Comparison of ENCODE assay signal across 2 cellular contexts in genomic region chr17:36730095-36730808, GRCh38.
TF ChIP-seq lines count a peak whose summit lies in the region.

No MANE protein-coding gene starts in this region.

TF ChIP-seq in HEK293, 187 proteins besides CTCF, POLR2A, EP300 and RAD21 (continued from another document):
- no peak for TF ChIP-seq ZNF692 (tag by site-specific recombination; IDR thresholded peaks at IDR 0.05)
- no peak for TF ChIP-seq ZNF202 (tag by site-specific recombination; IDR thresholded peaks at IDR 0.05; ENCODE audit: borderline replicate concordance)
- TF ChIP-seq, protein P1, sequence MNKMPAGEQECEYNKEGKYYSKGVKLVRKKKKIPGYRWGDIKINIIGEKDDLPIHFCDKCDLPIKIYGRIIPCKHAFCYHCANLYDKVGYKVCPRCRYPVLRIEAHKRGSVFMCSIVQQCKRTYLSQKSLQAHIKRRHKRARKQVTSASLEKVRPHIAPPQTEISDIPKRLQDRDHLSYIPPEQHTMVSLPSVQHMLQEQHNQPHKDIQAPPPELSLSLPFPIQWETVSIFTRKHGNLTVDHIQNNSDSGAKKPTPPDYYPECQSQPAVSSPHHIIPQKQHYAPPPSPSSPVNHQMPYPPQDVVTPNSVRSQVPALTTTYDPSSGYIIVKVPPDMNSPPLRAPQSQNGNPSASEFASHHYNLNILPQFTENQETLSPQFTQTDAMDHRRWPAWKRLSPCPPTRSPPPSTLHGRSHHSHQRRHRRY (tag by site-specific recombination; IDR thresholded peaks at IDR 0.05): no peak
- TF ChIP-seq EGR2 (tag by site-specific recombination; IDR thresholded peaks at IDR 0.05; ENCODE audit: low read depth): peak; percentile 66
- TF ChIP-seq ZNF501 (tag by site-specific recombination; IDR thresholded peaks at IDR 0.05): no peak
- no peak for TF ChIP-seq SP2 (tag by site-specific recombination; IDR thresholded peaks at IDR 0.05)
- peak; percentile 80 for TF ChIP-seq ZNF341 (tag by site-specific recombination; IDR thresholded peaks at IDR 0.05; ENCODE audit: low read depth)
- no peak for TF ChIP-seq ZNF768 (tag by site-specific recombination; IDR thresholded peaks at IDR 0.05)
- TF ChIP-seq BCL11A (tag by site-specific recombination; IDR thresholded peaks at IDR 0.05; ENCODE audit: low read depth): no peak

TF ChIP-seq in H1, 55 proteins besides CTCF, POLR2A, EP300 and RAD21 (continued from another document):
- TF ChIP-seq MAFK (IDR thresholded peaks at IDR 0.05; ENCODE audit: low read depth, low read length) (no peak), PHF8 (conservative IDR thresholded peaks at IDR 0.05; ENCODE audit: low read depth, low read length) (no peak), CBX5 (IDR thresholded peaks at IDR 0.05; ENCODE audit: low read depth, low read length) (no peak), TAF1 (IDR thresholded peaks at IDR 0.05; ENCODE audit: low read depth, low read length) (no peak), TBP (IDR thresholded peaks at IDR 0.05; ENCODE audit: low read depth, low read length) (no peak), CEBPB (IDR thresholded peaks at IDR 0.05; ENCODE audit: low read depth, low read length) (no peak), GABPA (IDR thresholded peaks at IDR 0.05; ENCODE audit: borderline replicate concordance, insufficient read depth, low read length) (no peak), POU5F1 (IDR thresholded peaks at IDR 0.05; ENCODE audit: low read depth, low read length) (no peak), ASH2L (IDR thresholded peaks at IDR 0.05; ENCODE audit: low read length) (no peak), NANOG (IDR thresholded peaks at IDR 0.05; ENCODE audit: insufficient read depth, low read depth, low read length, poor library complexity, severe bottlenecking) (no peak), BRCA1 (IDR thresholded peaks at IDR 0.05; ENCODE audit: low read depth, low read length) (no peak), SUZ12 (IDR thresholded peaks at IDR 0.05; ENCODE audit: low read length) (no peak), SRF (IDR thresholded peaks at IDR 0.05; ENCODE audit: low read depth, low read length) (no peak)
- TF ChIP-seq, protein P2, sequence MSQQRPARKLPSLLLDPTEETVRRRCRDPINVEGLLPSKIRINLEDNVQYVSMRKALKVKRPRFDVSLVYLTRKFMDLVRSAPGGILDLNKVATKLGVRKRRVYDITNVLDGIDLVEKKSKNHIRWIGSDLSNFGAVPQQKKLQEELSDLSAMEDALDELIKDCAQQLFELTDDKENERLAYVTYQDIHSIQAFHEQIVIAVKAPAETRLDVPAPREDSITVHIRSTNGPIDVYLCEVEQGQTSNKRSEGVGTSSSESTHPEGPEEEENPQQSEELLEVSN (IDR thresholded peaks at IDR 0.05): no peak
